ENCODE assay signal across 1 cellular context in genomic region chr21:15352009-15352408, GRCh38.
TF ChIP-seq lines count a peak whose summit lies in the region.

No MANE protein-coding gene starts in this region.

TF ChIP-seq in GM23338, 12 proteins besides CTCF, POLR2A, EP300 and RAD21 (continued from another document):
- TF ChIP-seq ZNF462 (CRISPR knock-in tag; IDR thresholded peaks at IDR 0.05) (no peak), REST (IDR thresholded peaks at IDR 0.05; ENCODE audit: unreplicated experiment) (no peak), POLR2AphosphoS5 (IDR thresholded peaks at IDR 0.05; ENCODE audit: low read depth) (no peak), CREB1 (CRISPR knock-in tag; IDR thresholded peaks at IDR 0.05; ENCODE audit: low read depth) (no peak), EZH2phosphoT487 (IDR thresholded peaks at IDR 0.05; ENCODE audit: unreplicated experiment) (no peak)
TF ChIP-seq in GM23338: peak in this region for 0.
